1 cellular context compared by ENCODE assay signal in genomic region chr14:89701079-89702043, GRCh38.
TF ChIP-seq lines count a peak whose summit lies in the region.

No MANE protein-coding gene starts in this region.

TF ChIP-seq in WTC11, 78 proteins besides CTCF, POLR2A, EP300 and RAD21 (continued from another document):
- no peak for TF ChIP-seq HMGXB4 (CRISPR knock-in tag; IDR thresholded peaks at IDR 0.05)
- TF ChIP-seq ZNF219 (CRISPR knock-in tag; IDR thresholded peaks at IDR 0.05; ENCODE audit: borderline replicate concordance): no peak
- TF ChIP-seq NR1H2 (CRISPR knock-in tag; IDR thresholded peaks at IDR 0.05): no peak
- TF ChIP-seq ZNF138 (CRISPR knock-in tag; conservative IDR thresholded peaks at IDR 0.05): peak; percentile 96
- TF ChIP-seq, protein P1, sequence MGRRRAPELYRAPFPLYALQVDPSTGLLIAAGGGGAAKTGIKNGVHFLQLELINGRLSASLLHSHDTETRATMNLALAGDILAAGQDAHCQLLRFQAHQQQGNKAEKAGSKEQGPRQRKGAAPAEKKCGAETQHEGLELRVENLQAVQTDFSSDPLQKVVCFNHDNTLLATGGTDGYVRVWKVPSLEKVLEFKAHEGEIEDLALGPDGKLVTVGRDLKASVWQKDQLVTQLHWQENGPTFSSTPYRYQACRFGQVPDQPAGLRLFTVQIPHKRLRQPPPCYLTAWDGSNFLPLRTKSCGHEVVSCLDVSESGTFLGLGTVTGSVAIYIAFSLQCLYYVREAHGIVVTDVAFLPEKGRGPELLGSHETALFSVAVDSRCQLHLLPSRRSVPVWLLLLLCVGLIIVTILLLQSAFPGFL (CRISPR knock-in tag; IDR thresholded peaks at IDR 0.05; ENCODE audit: borderline replicate concordance): peak; percentile 79; the same call in 1 of the 2 replicates
- TF ChIP-seq, protein P2, sequence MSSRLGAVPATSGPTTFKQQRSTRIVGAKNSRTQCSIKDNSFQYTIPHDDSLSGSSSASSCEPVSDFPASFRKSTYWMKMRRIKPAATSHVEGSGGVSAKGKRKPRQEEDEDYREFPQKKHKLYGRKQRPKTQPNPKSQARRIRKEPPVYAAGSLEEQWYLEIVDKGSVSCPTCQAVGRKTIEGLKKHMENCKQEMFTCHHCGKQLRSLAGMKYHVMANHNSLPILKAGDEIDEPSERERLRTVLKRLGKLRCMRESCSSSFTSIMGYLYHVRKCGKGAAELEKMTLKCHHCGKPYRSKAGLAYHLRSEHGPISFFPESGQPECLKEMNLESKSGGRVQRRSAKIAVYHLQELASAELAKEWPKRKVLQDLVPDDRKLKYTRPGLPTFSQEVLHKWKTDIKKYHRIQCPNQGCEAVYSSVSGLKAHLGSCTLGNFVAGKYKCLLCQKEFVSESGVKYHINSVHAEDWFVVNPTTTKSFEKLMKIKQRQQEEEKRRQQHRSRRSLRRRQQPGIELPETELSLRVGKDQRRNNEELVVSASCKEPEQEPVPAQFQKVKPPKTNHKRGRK (CRISPR knock-in tag; IDR thresholded peaks at IDR 0.05; ENCODE audit: borderline replicate concordance): no peak
- no peak for TF ChIP-seq ZNF671 (CRISPR knock-in tag; IDR thresholded peaks at IDR 0.05)
- 0 out of 2 replicates have a peak, but pooled peaks have one; percentile 51 for TF ChIP-seq ATF3 (CRISPR knock-in tag; conservative IDR thresholded peaks at IDR 0.05)
- peak; percentile 82; the same call in 1 of the 2 replicates for TF ChIP-seq ZBTB21 (CRISPR knock-in tag; IDR thresholded peaks at IDR 0.05; ENCODE audit: borderline replicate concordance)
- TF ChIP-seq MYBL2 (CRISPR knock-in tag; IDR thresholded peaks at IDR 0.05): peak; percentile 95
- peak; percentile 97 for TF ChIP-seq FOXP1 (CRISPR knock-in tag; IDR thresholded peaks at IDR 0.05; ENCODE audit: borderline replicate concordance)
- TF ChIP-seq, protein P3, sequence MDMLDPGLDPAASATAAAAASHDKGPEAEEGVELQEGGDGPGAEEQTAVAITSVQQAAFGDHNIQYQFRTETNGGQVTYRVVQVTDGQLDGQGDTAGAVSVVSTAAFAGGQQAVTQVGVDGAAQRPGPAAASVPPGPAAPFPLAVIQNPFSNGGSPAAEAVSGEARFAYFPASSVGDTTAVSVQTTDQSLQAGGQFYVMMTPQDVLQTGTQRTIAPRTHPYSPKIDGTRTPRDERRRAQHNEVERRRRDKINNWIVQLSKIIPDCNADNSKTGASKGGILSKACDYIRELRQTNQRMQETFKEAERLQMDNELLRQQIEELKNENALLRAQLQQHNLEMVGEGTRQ (CRISPR knock-in tag; IDR thresholded peaks at IDR 0.05): peak; percentile 84
- no peak for TF ChIP-seq ZNF416 (CRISPR knock-in tag; IDR thresholded peaks at IDR 0.05)
- no peak for TF ChIP-seq ZNF396 (CRISPR knock-in tag; IDR thresholded peaks at IDR 0.05; ENCODE audit: borderline replicate concordance)
- TF ChIP-seq NFE2L1 (CRISPR knock-in tag; IDR thresholded peaks at IDR 0.05): peak; percentile 95
- TF ChIP-seq, protein P4, sequence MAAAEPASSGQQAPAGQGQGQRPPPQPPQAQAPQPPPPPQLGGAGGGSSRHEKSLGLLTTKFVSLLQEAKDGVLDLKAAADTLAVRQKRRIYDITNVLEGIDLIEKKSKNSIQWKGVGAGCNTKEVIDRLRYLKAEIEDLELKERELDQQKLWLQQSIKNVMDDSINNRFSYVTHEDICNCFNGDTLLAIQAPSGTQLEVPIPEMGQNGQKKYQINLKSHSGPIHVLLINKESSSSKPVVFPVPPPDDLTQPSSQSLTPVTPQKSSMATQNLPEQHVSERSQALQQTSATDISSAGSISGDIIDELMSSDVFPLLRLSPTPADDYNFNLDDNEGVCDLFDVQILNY (CRISPR knock-in tag; IDR thresholded peaks at IDR 0.05): peak; percentile 89
- TF ChIP-seq FOXJ3 (CRISPR knock-in tag; IDR thresholded peaks at IDR 0.05; ENCODE audit: borderline replicate concordance): no peak
- TF ChIP-seq SOX15 (CRISPR knock-in tag; IDR thresholded peaks at IDR 0.05): no peak
- TF ChIP-seq ESRRA (CRISPR knock-in tag; IDR thresholded peaks at IDR 0.05; ENCODE audit: borderline replicate concordance): peak; percentile 43; the same call in 1 of the 2 replicates
- TF ChIP-seq, protein P5, sequence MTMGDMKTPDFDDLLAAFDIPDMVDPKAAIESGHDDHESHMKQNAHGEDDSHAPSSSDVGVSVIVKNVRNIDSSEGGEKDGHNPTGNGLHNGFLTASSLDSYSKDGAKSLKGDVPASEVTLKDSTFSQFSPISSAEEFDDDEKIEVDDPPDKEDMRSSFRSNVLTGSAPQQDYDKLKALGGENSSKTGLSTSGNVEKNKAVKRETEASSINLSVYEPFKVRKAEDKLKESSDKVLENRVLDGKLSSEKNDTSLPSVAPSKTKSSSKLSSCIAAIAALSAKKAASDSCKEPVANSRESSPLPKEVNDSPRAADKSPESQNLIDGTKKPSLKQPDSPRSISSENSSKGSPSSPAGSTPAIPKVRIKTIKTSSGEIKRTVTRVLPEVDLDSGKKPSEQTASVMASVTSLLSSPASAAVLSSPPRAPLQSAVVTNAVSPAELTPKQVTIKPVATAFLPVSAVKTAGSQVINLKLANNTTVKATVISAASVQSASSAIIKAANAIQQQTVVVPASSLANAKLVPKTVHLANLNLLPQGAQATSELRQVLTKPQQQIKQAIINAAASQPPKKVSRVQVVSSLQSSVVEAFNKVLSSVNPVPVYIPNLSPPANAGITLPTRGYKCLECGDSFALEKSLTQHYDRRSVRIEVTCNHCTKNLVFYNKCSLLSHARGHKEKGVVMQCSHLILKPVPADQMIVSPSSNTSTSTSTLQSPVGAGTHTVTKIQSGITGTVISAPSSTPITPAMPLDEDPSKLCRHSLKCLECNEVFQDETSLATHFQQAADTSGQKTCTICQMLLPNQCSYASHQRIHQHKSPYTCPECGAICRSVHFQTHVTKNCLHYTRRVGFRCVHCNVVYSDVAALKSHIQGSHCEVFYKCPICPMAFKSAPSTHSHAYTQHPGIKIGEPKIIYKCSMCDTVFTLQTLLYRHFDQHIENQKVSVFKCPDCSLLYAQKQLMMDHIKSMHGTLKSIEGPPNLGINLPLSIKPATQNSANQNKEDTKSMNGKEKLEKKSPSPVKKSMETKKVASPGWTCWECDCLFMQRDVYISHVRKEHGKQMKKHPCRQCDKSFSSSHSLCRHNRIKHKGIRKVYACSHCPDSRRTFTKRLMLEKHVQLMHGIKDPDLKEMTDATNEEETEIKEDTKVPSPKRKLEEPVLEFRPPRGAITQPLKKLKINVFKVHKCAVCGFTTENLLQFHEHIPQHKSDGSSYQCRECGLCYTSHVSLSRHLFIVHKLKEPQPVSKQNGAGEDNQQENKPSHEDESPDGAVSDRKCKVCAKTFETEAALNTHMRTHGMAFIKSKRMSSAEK (CRISPR knock-in tag; IDR thresholded peaks at IDR 0.05; ENCODE audit: borderline replicate concordance): no peak
- TF ChIP-seq, protein P6, sequence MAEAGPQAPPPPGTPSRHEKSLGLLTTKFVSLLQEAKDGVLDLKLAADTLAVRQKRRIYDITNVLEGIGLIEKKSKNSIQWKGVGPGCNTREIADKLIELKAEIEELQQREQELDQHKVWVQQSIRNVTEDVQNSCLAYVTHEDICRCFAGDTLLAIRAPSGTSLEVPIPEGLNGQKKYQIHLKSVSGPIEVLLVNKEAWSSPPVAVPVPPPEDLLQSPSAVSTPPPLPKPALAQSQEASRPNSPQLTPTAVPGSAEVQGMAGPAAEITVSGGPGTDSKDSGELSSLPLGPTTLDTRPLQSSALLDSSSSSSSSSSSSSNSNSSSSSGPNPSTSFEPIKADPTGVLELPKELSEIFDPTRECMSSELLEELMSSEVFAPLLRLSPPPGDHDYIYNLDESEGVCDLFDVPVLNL (CRISPR knock-in tag; IDR thresholded peaks at IDR 0.05; ENCODE audit: borderline replicate concordance, low read depth): peak; percentile 37; the same call in 1 of the 2 replicates
- no peak for TF ChIP-seq EMX1 (CRISPR knock-in tag; IDR thresholded peaks at IDR 0.05)
- TF ChIP-seq RELA (CRISPR knock-in tag; IDR thresholded peaks at IDR 0.05; ENCODE audit: borderline replicate concordance): peak; percentile 90; the same call in 1 of the 2 replicates
- no peak for TF ChIP-seq NR3C1 (CRISPR knock-in tag; conservative IDR thresholded peaks at IDR 0.05; ENCODE audit: low read depth)
- TF ChIP-seq ETV6 (CRISPR knock-in tag; IDR thresholded peaks at IDR 0.05): peak; percentile 93
- no peak for TF ChIP-seq JAZF1 (CRISPR knock-in tag; IDR thresholded peaks at IDR 0.05)
- TF ChIP-seq ZNF317 (CRISPR knock-in tag; IDR thresholded peaks at IDR 0.05; ENCODE audit: borderline replicate concordance, low read depth): peak; percentile 65; the same call in 1 of the 2 replicates
- no peak for TF ChIP-seq GRHL2 (CRISPR knock-in tag; IDR thresholded peaks at IDR 0.05; ENCODE audit: insufficient replicate concordance, severe bottlenecking)
- TF ChIP-seq ZNF425 (CRISPR knock-in tag; conservative IDR thresholded peaks at IDR 0.05): no peak
- no peak for TF ChIP-seq ZNF423 (CRISPR knock-in tag; IDR thresholded peaks at IDR 0.05)
- TF ChIP-seq, protein P7, sequence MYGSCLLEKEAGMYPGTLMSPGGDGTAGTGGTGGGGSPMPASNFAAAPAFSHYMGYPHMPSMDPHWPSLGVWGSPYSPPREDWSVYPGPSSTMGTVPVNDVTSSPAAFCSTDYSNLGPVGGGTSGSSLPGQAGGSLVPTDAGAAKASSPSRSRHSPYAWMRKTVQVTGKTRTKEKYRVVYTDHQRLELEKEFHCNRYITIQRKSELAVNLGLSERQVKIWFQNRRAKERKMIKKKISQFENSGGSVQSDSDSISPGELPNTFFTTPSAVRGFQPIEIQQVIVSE (CRISPR knock-in tag; IDR thresholded peaks at IDR 0.05; ENCODE audit: borderline replicate concordance): no peak
- peak; percentile 83; the same call in 1 of the 2 replicates for TF ChIP-seq FOXK1 (CRISPR knock-in tag; IDR thresholded peaks at IDR 0.05)
- no peak for TF ChIP-seq HMGA2 (CRISPR knock-in tag; IDR thresholded peaks at IDR 0.05)
- peak; percentile 43; the same call in 1 of the 2 replicates for TF ChIP-seq GABPB1 (CRISPR knock-in tag; IDR thresholded peaks at IDR 0.05)
